Comparison of ENCODE assay signal across 23 cellular contexts in the genomic region with DNA sequence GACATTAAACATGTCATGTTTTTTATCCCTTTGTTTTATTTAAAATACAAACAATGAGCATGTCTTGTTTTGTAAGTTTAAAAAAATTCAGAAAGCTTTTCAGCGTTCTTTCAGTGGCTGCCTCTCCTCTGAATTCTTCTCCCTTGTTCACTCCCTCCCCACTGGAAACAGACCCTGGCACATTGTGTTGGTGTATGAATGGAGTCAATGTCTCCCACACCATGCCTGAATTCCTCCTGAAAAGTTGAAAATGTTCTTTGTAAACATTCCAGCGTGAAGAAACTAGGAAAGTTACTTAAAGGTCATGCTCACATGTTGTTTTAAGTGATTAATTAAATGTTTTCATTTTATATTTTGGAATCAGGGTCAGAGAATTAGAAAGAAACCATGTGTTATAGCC.
"Had no signal": no experiment of that assay in that cellular context is flagged by ENCODE, and none has a peak within 500 bp of the region (broad histone marks: within the 10 kb centered on the region; RNA-seq: fewer than 3 reads in every experiment).

No MANE protein-coding gene starts in this region.

- ATAC-seq: HepG2 had no signal

- DNase-seq: IMR-90, Karpas-422, KG1, MG63, NCI-H1092, NCI-H1105 treated with DMSO at 0.1 percent for 48 hours, NCI-H1417 treated with DMSO at 0.1 percent for 48 hours, NCI-H146, NCI-H1694 treated with DMSO at 0.1 percent for 48 hours, NCI-H1930, NCI-H2081, NCI-H2107, NCI-H2227 treated with DMSO at 0.1 percent for 48 hours, NCI-H524, NCI-H526 treated with DMSO at 0.1 percent for 48 hours, NCI-H774, Right ventricle myocardium superior, RPMI8226, SIG-M5 had no signal

- H3K27me3 ChIP-seq: MG63 had no signal

- H3K4me1 ChIP-seq: SJSA1 had no signal

- H3K4me3 ChIP-seq: MG63, SJSA1, SK-N-MC had no signal

- H3K36me3 ChIP-seq: MG63, SJSA1 had no signal

- FAIRE-seq: HepG2, RCC 7860 had no signal

- H3K9me3 ChIP-seq: MG63, SJSA1 had no signal

- H3K27ac ChIP-seq: SJSA1, SK-N-MC had no signal
